12 cellular contexts compared by ENCODE assay signal in genomic region chrX:9148626-9149385, GRCh38.
A peak's percentile ranks its signal among the peaks of the same experiment; 100 is the strongest.
DNase-seq lines count a peak whose midpoint lies in the region; ATAC-seq, FAIRE-seq and TF ChIP-seq lines count a peak whose summit lies in the region.
"Had no signal": no experiment of that assay in that cellular context is flagged by ENCODE, and none has a peak within 500 bp of the region (broad histone marks: within the 10 kb centered on the region; RNA-seq: fewer than 3 reads in every experiment).

No MANE protein-coding gene starts in this region.

- H3K27me3 ChIP-seq in SJCRH30: no peaks in the 10 kb centered on the region

- no peak for FAIRE-seq in GM19239 (lab: Jason Lieb, UNC)

- peak overlapping the region; percentile 76 for H3K27ac ChIP-seq in SJCRH30

- TF ChIP-seq CTCF in fibroblast of the aortic adventitia (IDR thresholded peaks at IDR 0.05; ENCODE audit: insufficient read depth, low read length) (no peak), omental fat pad (IDR thresholded peaks at IDR 0.05) (no peak)

- H3K9me3 ChIP-seq in SJCRH30 (replicated peaks): peaks cover 4% of the 10 kb centered on the region

- no peaks in the 10 kb centered on the region for H3K36me3 ChIP-seq in SJCRH30

- ATAC-seq in omental fat pad (ENCODE audit: low FRiP score): peak; percentile 77
- ATAC-seq: CD8-positive, alpha-beta T cell had no signal

- DNase-seq in Daoy (ENCODE audit: low read depth) (peak; percentile 58), SJCRH30 (peak; percentile 17 to 37), fibroblast of the aortic adventitia (ENCODE audit: low read depth) (peak; percentile 64), omental fat pad (ENCODE audit: low spot score) (no peak), foreskin melanocyte (no peak), GM19239 (ENCODE audit: insufficient read length, low spot score) (no peak), activated gamma-delta T cell treated with Interleukin-2 at 50 U/mL for 16 hours (no peak), COLO829 (ENCODE audit: low spot score) (no peak)
- DNase-seq: activated CD4-positive, CD25-positive, alpha-beta regulatory T cell treated with anti-CD3 and anti-CD28 coated beads, Interleukin-2, amount 50 U/mL, for 72 hours; CD8-positive, alpha-beta T cell; RPMI8226; stimulated activated naive CD4-positive, alpha-beta T cell treated with Interleukin-2 at 50 U/mL for 16 hours had no signal

- H3K4me3 ChIP-seq in SJCRH30 (0 out of 2 replicates have a peak overlapping the region, but pooled peaks have one; percentile 47), fibroblast of the aortic adventitia (ENCODE audit: low read depth, low read length) (no peak overlapping the region)

- peaks cover 40% of the 10 kb centered on the region for H3K4me1 ChIP-seq in SJCRH30

Comparison
In these comparisons a context has a peak if more than half of its experiments do, and no peak if none do; other contexts are left out.
1. DNase-seq: peak in Daoy (single experiment), SJCRH30 (2 of 2) and fibroblast of the aortic adventitia (single experiment); none in omental fat pad (single experiment), foreskin melanocyte (single experiment), GM19239 (single experiment), activated gamma-delta T cell treated with Interleukin-2 at 50 U/mL for 16 hours (single experiment) and COLO829 (single experiment).